ENCODE assay signal across 28 cellular contexts in genomic region chr11:45717526-45717925, GRCh38.
"Had no signal": no experiment of that assay in that cellular context is flagged by ENCODE, and none has a peak within 500 bp of the region (broad histone marks: within the 10 kb centered on the region; RNA-seq: fewer than 3 reads in every experiment).

No MANE protein-coding gene starts in this region.

- H3K27ac Mint-ChIP-seq: stimulated activated effector memory CD8-positive, alpha-beta T cell treated with anti-CD3 and anti-CD28 coated beads, Interleukin-12 subunit alpha, Interleukin-12 subunit beta, amount 100 ng/mL, for 72 hours; stimulated activated memory B cell treated with anti-CD40 and anti-IgM and Interleukin-4, amounts not matched to agents 10 μg/mL and 1 μg/mL and 100 μg/mL, for 72 hours; stimulated activated naive B cell treated with anti-CD40 and anti-IgM and Interleukin-4, amounts not matched to agents 10 μg/mL and 1 μg/mL and 100 μg/mL, for 72 hours; stimulated activated naive CD8-positive, alpha-beta T cell treated with anti-CD3 and anti-CD28 coated beads, Interleukin-15, amount 100 ng/mL, for 72 hours; stimulated activated naive CD8-positive, alpha-beta T cell treated with anti-CD3 and anti-CD28 coated beads, Interleukin-15, Interleukin-2, amounts not matched to agents 100 ng/mL and 50 ng/mL, for 24 hours; type B pancreatic cell had no signal

- H3K36me3 Mint-ChIP-seq: stimulated activated effector memory CD8-positive, alpha-beta T cell treated with anti-CD3 and anti-CD28 coated beads, Interleukin-12 subunit alpha, Interleukin-12 subunit beta, amount 100 ng/mL, for 72 hours; stimulated activated memory B cell treated with anti-CD40 and anti-IgM and Interleukin-4, amounts not matched to agents 10 μg/mL and 1 μg/mL and 100 μg/mL, for 72 hours; stimulated activated naive B cell treated with anti-CD40 and anti-IgM and Interleukin-4, amounts not matched to agents 10 μg/mL and 1 μg/mL and 100 μg/mL, for 72 hours; type B pancreatic cell had no signal

- H3K9me3 Mint-ChIP-seq: stimulated activated effector memory CD8-positive, alpha-beta T cell treated with anti-CD3 and anti-CD28 coated beads, Interleukin-12 subunit alpha, Interleukin-12 subunit beta, amount 100 ng/mL, for 72 hours; stimulated activated memory B cell treated with anti-CD40 and anti-IgM and Interleukin-4, amounts not matched to agents 10 μg/mL and 1 μg/mL and 100 μg/mL, for 72 hours; stimulated activated naive B cell treated with anti-CD40 and anti-IgM and Interleukin-4, amounts not matched to agents 10 μg/mL and 1 μg/mL and 100 μg/mL, for 72 hours; stimulated activated naive CD8-positive, alpha-beta T cell treated with anti-CD3 and anti-CD28 coated beads, Interleukin-15, amount 100 ng/mL, for 72 hours; stimulated activated naive CD8-positive, alpha-beta T cell treated with anti-CD3 and anti-CD28 coated beads, Interleukin-15, Interleukin-2, amounts not matched to agents 100 ng/mL and 50 ng/mL, for 24 hours; type B pancreatic cell had no signal

- H3K36me3 ChIP-seq: stomach, suprapubic skin, thoracic aorta, thyroid gland, tibial artery, tibial nerve, transverse colon, upper lobe of left lung, upper lobe of right lung, uterus, vagina had no signal

- DNase-seq: stimulated activated CD4-positive, alpha-beta T cell treated with anti-CD3 and anti-CD28 coated beads, Interleukin-2, amount 100 ng/mL, for 48 hours; stimulated activated CD4-positive, alpha-beta T cell treated with anti-CD3 and anti-CD28 coated beads, Interleukin-4, amount 100 ng/mL, for 1 hour; stimulated activated CD4-positive, alpha-beta T cell treated with anti-CD3 and anti-CD28 coated beads, Interleukin-4, amount 100 ng/mL, for 24 hours; stimulated activated CD4-positive, alpha-beta T cell treated with anti-CD3 and anti-CD28 coated beads, Interleukin-4, amount 100 ng/mL, for 4 hours; stimulated activated CD8-positive, alpha-beta memory T cell treated with anti-CD3 and anti-CD28 coated beads, Interleukin-4, amount 100 ng/mL, for 48 hours; stimulated activated naive B cell treated with anti-CD40 and anti-IgM and Interleukin-4, amounts not matched to agents 10 μg/mL and 1 μg/mL and 100 μg/mL, for 72 hours; stimulated activated naive CD4-positive, alpha-beta T cell; stimulated activated naive CD4-positive, alpha-beta T cell treated with Interleukin-2 at 50 U/mL for 16 hours; stimulated activated naive CD8-positive, alpha-beta T cell treated with anti-CD3 and anti-CD28 coated beads, Interleukin-15, amount 100 ng/mL, for 72 hours; stimulated activated naive CD8-positive, alpha-beta T cell treated with anti-CD3 and anti-CD28 coated beads, Interleukin-15, Interleukin-2, amounts not matched to agents 100 U/mL and 50 U/mL, for 24 hours; stomach; substantia nigra; testis; thyroid gland; tibial artery; transverse colon; trophoblast cell; upper lobe of left lung; upper lobe of right lung; uterus had no signal

- H3K27me3 ChIP-seq: suprapubic skin, testis, thyroid gland, tibial artery, transverse colon, upper lobe of left lung, upper lobe of right lung, uterus, vagina had no signal

- H3K4me3 Mint-ChIP-seq: stimulated activated effector memory CD8-positive, alpha-beta T cell treated with anti-CD3 and anti-CD28 coated beads, Interleukin-12 subunit alpha, Interleukin-12 subunit beta, amount 100 ng/mL, for 72 hours; stimulated activated memory B cell treated with anti-CD40 and anti-IgM and Interleukin-4, amounts not matched to agents 10 μg/mL and 1 μg/mL and 100 μg/mL, for 72 hours; stimulated activated naive B cell treated with anti-CD40 and anti-IgM and Interleukin-4, amounts not matched to agents 10 μg/mL and 1 μg/mL and 100 μg/mL, for 72 hours; stimulated activated naive CD8-positive, alpha-beta T cell treated with anti-CD3 and anti-CD28 coated beads, Interleukin-15, amount 100 ng/mL, for 72 hours; stimulated activated naive CD8-positive, alpha-beta T cell treated with anti-CD3 and anti-CD28 coated beads, Interleukin-15, Interleukin-2, amounts not matched to agents 100 ng/mL and 50 ng/mL, for 24 hours; type B pancreatic cell had no signal

- H3K27ac ChIP-seq: stomach, suprapubic skin, testis, thoracic aorta, thyroid gland, tibial artery, tibial nerve, transverse colon, upper lobe of left lung, upper lobe of right lung, uterus, vagina had no signal

- ATAC-seq: stimulated activated effector memory CD8-positive, alpha-beta T cell treated with anti-CD3 and anti-CD28 coated beads, Interleukin-12 subunit alpha, Interleukin-12 subunit beta, amount 100 ng/mL, for 72 hours; stimulated activated memory B cell treated with anti-CD40 and anti-IgM and Interleukin-4, amounts not matched to agents 10 μg/mL and 1 μg/mL and 100 μg/mL, for 72 hours; stimulated activated naive B cell treated with anti-CD40 and anti-IgM and Interleukin-4, amounts not matched to agents 10 μg/mL and 1 μg/mL and 100 μg/mL, for 72 hours; stimulated activated naive CD8-positive, alpha-beta T cell treated with anti-CD3 and anti-CD28 coated beads, Interleukin-15, amount 100 ng/mL, for 72 hours; stimulated activated naive CD8-positive, alpha-beta T cell treated with anti-CD3 and anti-CD28 coated beads, Interleukin-15, Interleukin-2, amounts not matched to agents 100 U/mL and 50 U/mL, for 24 hours; upper lobe of right lung had no signal

- H3K4me3 ChIP-seq: stomach, suprapubic skin, testis, thoracic aorta, thyroid gland, tibial artery, tibial nerve, transverse colon, upper lobe of left lung, upper lobe of right lung, uterus, vagina had no signal

- H3K4me1 ChIP-seq: stomach, suprapubic skin, testis, thyroid gland, tibial artery, tibial nerve, transverse colon, upper lobe of left lung, upper lobe of right lung, uterus, vagina had no signal

- H3K4me1 Mint-ChIP-seq: stimulated activated effector memory CD8-positive, alpha-beta T cell treated with anti-CD3 and anti-CD28 coated beads, Interleukin-12 subunit alpha, Interleukin-12 subunit beta, amount 100 ng/mL, for 72 hours; stimulated activated memory B cell treated with anti-CD40 and anti-IgM and Interleukin-4, amounts not matched to agents 10 μg/mL and 1 μg/mL and 100 μg/mL, for 72 hours; stimulated activated naive B cell treated with anti-CD40 and anti-IgM and Interleukin-4, amounts not matched to agents 10 μg/mL and 1 μg/mL and 100 μg/mL, for 72 hours; stimulated activated naive CD8-positive, alpha-beta T cell treated with anti-CD3 and anti-CD28 coated beads, Interleukin-15, amount 100 ng/mL, for 72 hours had no signal
